ENCODE assay signal across 1 cellular context in genomic region chrX:119238557-119238956, GRCh38.
TF ChIP-seq lines count a peak whose summit lies in the region.

No MANE protein-coding gene starts in this region.

TF ChIP-seq in A549, 52 proteins besides CTCF, POLR2A, EP300 and RAD21 (continued from another document):
- TF ChIP-seq HES2 (IDR thresholded peaks at IDR 0.05) (no peak), MAFK (IDR thresholded peaks at IDR 0.05; ENCODE audit: partially characterized antibody) (peak; percentile 21)
